ENCODE assay signal across 8 cellular contexts in genomic region chr9:5629312-5630037, GRCh38. TPM values are rescaled to one million over a fixed set of nuclear protein-coding genes. Genes with fewer than 3 reads are reported as not detected.
A peak's percentile ranks its signal among the peaks of the same experiment; 100 is the strongest.
DNase-seq lines count a peak whose midpoint lies in the region; ATAC-seq, FAIRE-seq and TF ChIP-seq lines count a peak whose summit lies in the region.

No MANE protein-coding gene starts in this region.

- ATAC-seq in GM19324 (IDR thresholded peaks at IDR 0.05; ENCODE audit: low FRiP score, unreplicated experiment) (peak; percentile 17), HG03460 (IDR thresholded peaks at IDR 0.05; ENCODE audit: unreplicated experiment) (peak; percentile 5), GM12878 (peak; percentile 4), gastrocnemius medialis (peak in 1 of 2 donors; percentile 13)

- TF ChIP-seq CTCF in GM12878 (IDR thresholded peaks at IDR 0.05 in 2 of 3, conservative IDR thresholded peaks at IDR 0.05 in 1 of 3; ENCODE audit: control insufficient read depth in 2 of 3, extremely low read depth in 1 of 3, insufficient read depth in 1 of 3, low read depth in 3 of 3, low read length in 3 of 3): no peak
- peak in 1 of 5 experiments; percentile 5 for TF ChIP-seq CTCF in gastrocnemius medialis (IDR thresholded peaks at IDR 0.05 in 4 of 5, conservative IDR thresholded peaks at IDR 0.05 in 1 of 5)

- FAIRE-seq in GM12878 (lab: Jason Lieb, UNC) (no peak), H54 (lab: Jason Lieb, UNC) (no peak)

- peak overlapping the region; percentile 97 to 100 (median 100) for H3K9ac ChIP-seq in BLaER1 treated with 17β-estradiol and CSF1 and Interleukin-3, amounts not matched to agents 10 nM and 100 nM
- H3K9ac ChIP-seq in GM12878 (ENCODE audit: control insufficient read depth, insufficient read depth, low read length): peak overlapping the region; percentile 94

- DNase-seq in T follicular helper cell (ENCODE audit: low read depth) (peak; percentile 9), GM12878 (ENCODE audit: low read depth, low spot score) (no peak), iPS DF 6.9 (ENCODE audit: low read depth, low spot score) (no peak), gastrocnemius medialis (peak in 1 of 2 donors; percentile 41), H54 (ENCODE audit: insufficient read length, low spot score) (no peak)

- in situ Hi-C loops in GM12878 (cut with MboI): no loop called here
- in situ Hi-C loops in gastrocnemius medialis (cut with MboI; ENCODE audit: low sequenced_read_pairs in 4 of 4): loop anchor here in 2 of 4 donors (10.0 to 25.0 kb wide), 2 partner anchors 383 to 945 kb away; partner anchors contain the start of gene RANBP6 (in 1 of the 2)

- H2AFZ ChIP-seq in GM12878 (ENCODE audit: control insufficient read depth, low read depth, low read length): peak overlapping the region; percentile 15; the same call in 1 of the 2 replicates

- peak overlapping the region; percentile 94 to 100 (median 99) for H3K27ac ChIP-seq in BLaER1 treated with 17β-estradiol and CSF1 and Interleukin-3, amounts not matched to agents 10 nM and 100 nM
- H3K27ac ChIP-seq in GM12878 (ENCODE audit: control insufficient read depth, insufficient read depth) (peak overlapping the region; percentile 78), iPS DF 6.9 (ENCODE audit: low read length) (no peak overlapping the region), gastrocnemius medialis (peak overlapping the region; percentile 89 to 98 (median 93))

- no peaks in the 10 kb centered on the region for H3K27me3 ChIP-seq in BLaER1 treated with 17β-estradiol and CSF1 and Interleukin-3, amounts not matched to agents 10 nM and 100 nM
- H3K27me3 ChIP-seq in GM12878 (replicated peaks in 1 of 2; ENCODE audit: control insufficient read depth in 2 of 2, insufficient read depth in 2 of 2, low read length in 1 of 2) (no peaks in the 10 kb centered on the region), iPS DF 6.9 (ENCODE audit: control insufficient read depth, insufficient read depth, low read length) (no peaks in the 10 kb centered on the region), gastrocnemius medialis (no peaks in the 10 kb centered on the region)

- no TSS peak for BruUV-seq in GM12878 (replicated peaks; lab: Mats Ljungman, UMichigan)

- WGBS in GM12878 (ENCODE audit: insufficient coverage, insufficient replicate concordance, low lambda C conversion rate, missing lambda C conversion rate): 1% methylated on average over 34 of the region's 55 CpGs
- WGBS in iPS DF 6.9 (ENCODE audit: insufficient coverage, insufficient read length): no CpG with 5 or more reads among the region's 55 CpGs

- TF ChIP-seq POLR2A in GM12878 (IDR thresholded peaks at IDR 0.05; ENCODE audit: low read depth, low read length): peak; percentile 42
- no peak for TF ChIP-seq POLR2A in gastrocnemius medialis (IDR thresholded peaks at IDR 0.05)
- TF ChIP-seq POLR2A in H54 (IDR thresholded peaks at IDR 0.05; ENCODE audit: low read depth, low read length): no peak

- H3K4me3 ChIP-seq in BLaER1 treated with 17β-estradiol and CSF1 and Interleukin-3, amounts not matched to agents 10 nM and 100 nM: peak overlapping the region; percentile 81 to 100 (median 95)
- peak overlapping the region; percentile 98 for H3K4me3 ChIP-seq in GM12878
- H3K4me3 ChIP-seq in iPS DF 6.9 (ENCODE audit: low read length): peak overlapping the region; percentile 95
- peak overlapping the region; percentile 70 to 97 (median 94) for H3K4me3 ChIP-seq in gastrocnemius medialis

- H3K9me3 ChIP-seq in BLaER1 treated with 17β-estradiol and CSF1 and Interleukin-3, amounts not matched to agents 10 nM and 100 nM (replicated peaks in 1 of 11): peaks cover 5 to 26% (median 20%) of the 10 kb centered on the region in 11 experiments; a peak in 21 of 22 replicates
- H3K9me3 ChIP-seq in GM12878 (replicated peaks; ENCODE audit: control insufficient read depth, insufficient read depth, low read length): peaks cover 2% of the 10 kb centered on the region; the same call in 2 of the 3 replicates
- H3K9me3 ChIP-seq in iPS DF 6.9 (ENCODE audit: control insufficient read depth, insufficient read depth, low read length): no peaks in the 10 kb centered on the region
- H3K9me3 ChIP-seq in gastrocnemius medialis: no peaks in the 10 kb centered on the region

- no peak for TF ChIP-seq RAD21 in GM12878 (IDR thresholded peaks at IDR 0.05; ENCODE audit: insufficient read depth, low read depth, low read length)

- peaks cover 41 to 61% (median 49%) of the 10 kb centered on the region in 10 experiments for H3K4me1 ChIP-seq in BLaER1 treated with 17β-estradiol and CSF1 and Interleukin-3, amounts not matched to agents 10 nM and 100 nM
- peaks cover 26% of the 10 kb centered on the region for H3K4me1 ChIP-seq in GM12878 (ENCODE audit: control insufficient read depth, insufficient read depth, low read length)
- 0 out of 2 replicates have a peak, but pooled peaks cover 2% of the 10 kb centered on the region for H3K4me1 ChIP-seq in iPS DF 6.9 (ENCODE audit: control insufficient read depth, insufficient read depth, low read length)
- peaks cover 45 to 63% of the 10 kb centered on the region in 2 donors for H3K4me1 ChIP-seq in gastrocnemius medialis

- peaks cover 32 to 55% (median 52%) of the 10 kb centered on the region in 11 experiments; a peak in 21 of 22 replicates for H4K20me1 ChIP-seq in BLaER1 treated with 17β-estradiol and CSF1 and Interleukin-3, amounts not matched to agents 10 nM and 100 nM
- H4K20me1 ChIP-seq in GM12878 (ENCODE audit: control insufficient read depth, insufficient read depth): no peaks in the 10 kb centered on the region

- no peak for TF ChIP-seq EP300 in GM12878 (IDR thresholded peaks at IDR 0.05; ENCODE audit: borderline replicate concordance in 1 of 2, control insufficient read depth in 1 of 2, low read depth in 2 of 2, low read length in 2 of 2)

- RAD21 ChIA-PET in GM12878 (lab: Charles Lee; ENCODE audit: unreplicated experiment): interaction anchor here (0.6 to 4.2 kb wide), 22 partner anchors 9 to 837 kb away, joined by 3 to 52 read pairs (median 4); partner anchors contain the start of genes CD274, PLGRKT and RCL1

- CTCF ChIA-PET in GM12878 (lab: Yijun Ruan, JAX): interaction anchor here (0.8 to 1.8 kb wide), 3 partner anchors 29 to 43 kb away, joined by 3 to 8 read pairs (median 3); no protein-coding TSS in a partner anchor

- SMC1A ChIA-PET in GM12878 (lab: Charles Lee; ENCODE audit: uncharacterized antibody, unreplicated experiment): interaction anchor here (0.6 to 3.4 kb wide), 10 partner anchors 10 to 200 kb away, joined by 3 to 26 read pairs (median 9); no protein-coding TSS in a partner anchor

- intact Hi-C loops in GM12878 (cut with micrococcal nuclease; ENCODE audit: unreplicated experiment) (loop anchor here (5.0 kb wide), 3 partner anchors 68 to 203 kb away; partner anchors contain the start of gene ERMP1), gastrocnemius medialis (cut with DNase I; ENCODE audit: low total_unique reads) (loop anchor here (2.0 to 5.0 kb wide), 5 partner anchors 21 to 952 kb away; partner anchors contain the start of genes CDC37L1, ERMP1 and RANBP6)

- H3K4me2 ChIP-seq in BLaER1 treated with 17β-estradiol and CSF1 and Interleukin-3, amounts not matched to agents 10 nM and 100 nM: peak overlapping the region; percentile 21 to 96 (median 86); a peak in 21 of 22 replicates
- peak overlapping the region; percentile 41; the same call in 1 of the 2 replicates for H3K4me2 ChIP-seq in GM12878 (ENCODE audit: control insufficient read depth, insufficient read depth)

- peaks cover 86% of the 10 kb centered on the region for H3K79me2 ChIP-seq in GM12878 (ENCODE audit: control insufficient read depth, insufficient read depth, low read length)

- peaks cover 5 to 35% (median 23%) of the 10 kb centered on the region in 11 experiments; a peak in 20 of 22 replicates for H3K36me3 ChIP-seq in BLaER1 treated with 17β-estradiol and CSF1 and Interleukin-3, amounts not matched to agents 10 nM and 100 nM
- H3K36me3 ChIP-seq in GM12878 (ENCODE audit: control insufficient read depth in 2 of 2, insufficient read depth in 2 of 2, low read length in 1 of 2) (no peaks in the 10 kb centered on the region), iPS DF 6.9 (ENCODE audit: control insufficient read depth, insufficient read depth, low read length) (no peaks in the 10 kb centered on the region), gastrocnemius medialis (no peaks in the 10 kb centered on the region)

- POLR2A ChIA-PET in GM12878 (lab: Charles Lee): interaction anchor here (0.5 to 3.0 kb wide), 15 partner anchors 10 to 643 kb away, joined by 3 to 19 read pairs (median 6); partner anchors contain the start of gene CD274

TF ChIP-seq in GM12878, 131 proteins besides CTCF, POLR2A, EP300 and RAD21 (continues in another document):
- no peak for TF ChIP-seq NFXL1 (IDR thresholded peaks at IDR 0.05; ENCODE audit: borderline replicate concordance)

RNA-seq across cellular contexts. Expression of gene RIC1, which starts 0.6 kb away (rescaled TPM):
- total RNA-seq in GM12878 (2013; cell fraction: nucleolus; rRNA removed): 271 and 292 TPM in 2 replicates
- 42.9 and 45.1 TPM in 2 replicates for total RNA-seq in GM12878 (2014; rRNA removed)
- 38.0 and 43.0 TPM in 2 replicates for total RNA-seq in GM12878 (2014; rRNA removed; fragmentation: Illumina TruSeq; extraction: Trizol)
- 32.3 and 33.8 TPM in 2 replicates for total RNA-seq in GM12878 (2021)
- 14.7 TPM for polyA plus RNA-seq in GM12878 (2011; ENCODE audit: low read depth)
- 59.8 and 70.1 TPM in 2 replicates for polyA plus RNA-seq in GM12878 (2011; rRNA removed)
- polyA plus RNA-seq in GM12878 (2011; cell fraction: cytosol; rRNA removed): 41.9 and 45.6 TPM in 2 replicates
- 113 and 151 TPM in 2 replicates for polyA plus RNA-seq in GM12878 (2011; cell fraction: nucleus; rRNA removed)
- 17.9 and 22.3 TPM in 2 replicates for polyA plus RNA-seq in GM12878 (2012)
- polyA plus RNA-seq in GM12878 (2014; fragmentation: Illumina TruSeq; extraction: Trizol): 34.6 and 36.9 TPM in 2 replicates
- 1 to 10 TPM; 6.2 to 7.1 TPM for polyA plus RNA-seq in GM12878 (2014; fragmentation: Nextera tagmentation; extraction: Ambion mirVana)
- 28.0 and 32.8 TPM in 2 replicates for polyA plus RNA-seq in GM12878 (2014; rRNA removed)
- 10 to 100 TPM; 17.8 to 18.9 TPM for polyA plus RNA-seq in GM12878 (2016; fragmentation: Nextera tagmentation; extraction: Ambion mirVana)
- 158 and 166 TPM in 2 replicates for polyA minus RNA-seq in GM12878 (2011; rRNA and poly(A)+ RNA removed)
- polyA minus RNA-seq in GM12878 (2011; cell fraction: cytosol; rRNA and poly(A)+ RNA removed): 30.1 and 36.8 TPM in 2 replicates
- 156 and 211 TPM in 2 replicates for polyA minus RNA-seq in GM12878 (2011; cell fraction: nucleus; rRNA and poly(A)+ RNA removed)
- 100 to 1,000 TPM in 1 of 4 donors, 10 to 100 TPM in 3; 34.0 to 153 (median 37.3) TPM for total RNA-seq in gastrocnemius medialis
